12 cellular contexts compared by ENCODE assay signal in genomic region chr5:103450333-103451061, GRCh38.
A peak's percentile ranks its signal among the peaks of the same experiment; 100 is the strongest.
DNase-seq lines count a peak whose midpoint lies in the region; ATAC-seq and TF ChIP-seq lines count a peak whose summit lies in the region.
"Had no signal": no experiment of that assay in that cellular context is flagged by ENCODE, and none has a peak within 500 bp of the region (broad histone marks: within the 10 kb centered on the region; RNA-seq: fewer than 3 reads in every experiment).

No MANE protein-coding gene starts in this region.

- BruUV-seq in mammary epithelial cell (replicated peaks; lab: Mats Ljungman, UMichigan): no TSS peak

- no peaks in the 10 kb centered on the region for H4K20me1 ChIP-seq in mammary epithelial cell (ENCODE audit: insufficient read depth, low read length)

- no peak overlapping the region for H3K27ac ChIP-seq in mammary epithelial cell (ENCODE audit: insufficient read depth, low read depth, low read length)

- H3K9ac ChIP-seq in mammary epithelial cell (ENCODE audit: insufficient read depth, low read length): no peak overlapping the region

- ATAC-seq in HG02938 (IDR thresholded peaks at IDR 0.05; ENCODE audit: unreplicated experiment): no peak
- ATAC-seq: GM12878 had no signal

- intact Hi-C loops in mammary epithelial cell (cut with micrococcal nuclease): no loop called here

- H3K4me3 ChIP-seq in LNCaP clone FGC (ENCODE audit: low read depth, low read length) (no peak overlapping the region), mammary epithelial cell (replicated peaks in 1 of 3; ENCODE audit: insufficient read depth in 1 of 3, low read depth in 2 of 3, low read length in 3 of 3) (no peak overlapping the region)
- H3K4me3 ChIP-seq: GM12878 had no signal

- 47% methylated on average over 4 of the region's 4 CpGs for WGBS in mammary epithelial cell (ENCODE audit: low coverage, missing lambda C conversion rate)

- H3K4me2 ChIP-seq in mammary epithelial cell (ENCODE audit: insufficient read depth, low read depth, low read length): peak overlapping the region; percentile 42

- TF ChIP-seq CTCF in LNCaP clone FGC (IDR thresholded peaks at IDR 0.05; ENCODE audit: control insufficient read depth, extremely low read depth, insufficient read depth) (no peak), mammary epithelial cell (conservative IDR thresholded peaks at IDR 0.05 in 1 of 2, IDR thresholded peaks at IDR 0.05 in 1 of 2; ENCODE audit: extremely low read depth in 1 of 2, insufficient read depth in 1 of 2, low read depth in 1 of 2, low read length in 2 of 2) (no peak)

- CTCF ChIA-PET in mammary epithelial cell (lab: Charles Lee; ENCODE audit: low non-redundant PET): no interaction called here

- peak overlapping the region; percentile 33 for H2AFZ ChIP-seq in mammary epithelial cell (ENCODE audit: low read depth, low read length)

- H3K4me1 ChIP-seq in mammary epithelial cell (ENCODE audit: insufficient read depth, low read length): peaks cover 4% of the 10 kb centered on the region

- H3K79me2 ChIP-seq in mammary epithelial cell (ENCODE audit: insufficient read depth, low read length): no peaks in the 10 kb centered on the region

- H3K9me3 ChIP-seq in mammary epithelial cell (replicated peaks; ENCODE audit: insufficient read depth, low read length): no peaks in the 10 kb centered on the region

- dilution Hi-C loops in mammary epithelial cell (cut with HindIII; ENCODE audit: low sequenced_read_pairs): no loop called here

- DNase-seq in AG08395 (ENCODE audit: low spot score) (peak; percentile 73), LNCaP clone FGC (ENCODE audit: low read depth) (peak; percentile 52), mammary epithelial cell (peak; percentile 72), kidney tubule cell (ENCODE audit: low spot score) (peak; percentile 90), GOT3 (lab: John Stamatoyannopoulos, UW) (no peak)
- DNase-seq in stimulated activated CD4-positive, alpha-beta T cell treated with anti-CD3 and anti-CD28 coated beads, Interleukin-12 subunit alpha, Interleukin-12 subunit beta, amount 100 ng/mL, for 4 hours: no peak
- no peak for DNase-seq in activated naive CD4-positive, alpha-beta T cell treated with Interleukin-2 at 50 U/mL for 16 hours
- DNase-seq: CD4-positive, CD25-positive, alpha-beta regulatory T cell; NCI-H1436; stimulated activated CD8-positive, alpha-beta memory T cell treated with anti-CD3 and anti-CD28 coated beads, Interleukin-4, amount 100 ng/mL, for 48 hours had no signal

- H3K27me3 ChIP-seq in mammary epithelial cell (ENCODE audit: insufficient read depth, low read length): no peaks in the 10 kb centered on the region

- H3K36me3 ChIP-seq in mammary epithelial cell (ENCODE audit: insufficient read depth, low read length): no peaks in the 10 kb centered on the region

- in situ Hi-C loops in mammary epithelial cell (cut with MboI; ENCODE audit: low sequenced_read_pairs in 2 of 2): loop anchor here in 1 of 2 donors (25.0 kb wide), 1 partner anchor 913 kb away; no protein-coding TSS in a partner anchor

Comparison
In these comparisons a context has a peak if more than half of its experiments do, and no peak if none do; other contexts are left out.
1. DNase-seq: peak in AG08395 (single experiment), LNCaP clone FGC (single experiment), mammary epithelial cell (single experiment) and kidney tubule cell (single experiment); none in stimulated activated CD4-positive, alpha-beta T cell treated with anti-CD3 and anti-CD28 coated beads, Interleukin-12 subunit alpha, Interleukin-12 subunit beta, amount 100 ng/mL, for 4 hours (single experiment), activated naive CD4-positive, alpha-beta T cell treated with Interleukin-2 at 50 U/mL for 16 hours (single experiment) and GOT3 (single experiment).